Comparison of ENCODE assay signal across 8 cellular contexts in the genomic region with DNA sequence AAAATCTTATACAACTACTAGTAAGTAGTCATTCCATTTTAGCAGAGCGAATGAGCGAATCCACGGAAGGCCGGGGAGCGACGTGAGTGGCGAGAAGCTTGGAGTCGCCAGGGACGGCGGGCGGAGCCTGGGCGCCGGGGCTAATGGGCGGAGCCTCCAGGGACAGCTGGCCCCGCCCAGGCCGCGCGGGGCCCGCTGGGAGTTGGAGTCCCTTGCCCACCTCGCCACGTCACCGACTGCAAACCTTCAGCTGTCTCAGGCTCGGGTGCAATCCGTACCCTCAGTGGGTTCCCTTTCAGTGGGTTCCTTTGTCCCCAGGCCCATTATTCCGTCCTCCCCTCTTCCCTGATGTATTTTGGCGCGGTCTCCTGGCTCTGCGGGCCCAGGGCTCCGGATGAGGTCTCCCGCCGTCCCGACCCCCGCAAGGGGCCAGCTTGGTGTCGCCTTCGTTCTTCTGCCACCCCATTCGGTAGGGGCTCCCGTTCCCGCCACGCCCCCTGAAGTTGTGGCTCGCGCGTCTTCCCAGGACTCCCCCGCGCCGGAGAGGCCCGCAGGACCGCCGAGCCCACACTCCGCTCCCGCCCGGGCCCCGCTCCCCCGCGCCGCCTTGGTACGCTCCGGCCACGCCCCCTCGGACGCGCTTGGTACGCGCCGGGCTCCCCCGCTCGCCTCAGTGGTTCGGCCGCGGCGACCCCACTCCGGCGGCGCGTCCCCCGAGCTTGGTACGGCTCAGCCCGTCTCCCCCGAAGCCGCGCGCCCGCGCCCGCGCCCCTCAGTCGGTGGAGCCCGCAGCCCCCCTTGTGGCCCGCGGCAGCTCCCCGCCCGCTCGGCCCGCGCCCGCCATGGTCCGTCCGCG. TPM values are rescaled to one million over a fixed set of nuclear protein-coding genes. Genes with fewer than 3 reads are reported as not detected.
A peak's percentile ranks its signal among the peaks of the same experiment; 100 is the strongest.
DNase-seq lines count a peak whose midpoint lies in the region; ATAC-seq and TF ChIP-seq lines count a peak whose summit lies in the region.

A gene (plus strand): TSS at position 673 of the 856 bp plus-strand sequence.

- intact Hi-C loops in PC-3 (cut with micrococcal nuclease) = loop anchor here (1.0 to 5.0 kb wide), 3 partner anchors 32 to 83 kb away; a partner anchor contains a TSS

- peaks cover 41% of the 10 kb centered on the region for H3K79me2 ChIP-seq in PC-3 (ENCODE audit: low read length)

- peaks cover 29% of the 10 kb centered on the region; the same call in 1 of the 2 replicates for H4K20me1 ChIP-seq in PC-3 (ENCODE audit: low read length)

- H3K9me3 ChIP-seq in PC-3 (ENCODE audit: low read length) = no peaks in the 10 kb centered on the region
- H3K9me3 ChIP-seq in esophagus (ENCODE audit: control insufficient read depth in 2 of 2, insufficient read depth in 1 of 2, low read depth in 1 of 2, low read length in 1 of 2) = no peaks in the 10 kb centered on the region
- no peaks in the 10 kb centered on the region for H3K9me3 ChIP-seq in muscle layer of colon (ENCODE audit: low read length)

- peak within 1 kb of the TSS; percentile 89 for H3K9ac ChIP-seq in PC-3 (ENCODE audit: low read length)
- peak within 1 kb of the TSS; percentile 83 for H3K9ac ChIP-seq in muscle layer of colon (ENCODE audit: low read length)

- H3K9me2 ChIP-seq in PC-3 (replicated peaks; ENCODE audit: low read length) = no peaks in the 10 kb centered on the region

- H3K27ac ChIP-seq in PC-3 (ENCODE audit: low read length) = peak within 1 kb of the TSS; percentile 91
- H3K27ac ChIP-seq in esophagus (ENCODE audit: low read depth in 2 of 2, low read length in 1 of 2) = peak within 1 kb of the TSS; percentile 98 to 100
- peak within 1 kb of the TSS; percentile 95 for H3K27ac ChIP-seq in muscle layer of colon (ENCODE audit: low read depth, low read length)

- CTCF ChIA-PET in PC-3 (lab: Charles Lee) = interaction anchor here (0.9 kb wide), 1 partner anchor 19 kb away, joined by 3 read pairs; no protein-coding TSS in a partner anchor

- H3K27me3 ChIP-seq in PC-3 (ENCODE audit: low read length) = no peaks in the 10 kb centered on the region
- no peaks in the 10 kb centered on the region for H3K27me3 ChIP-seq in esophagus (ENCODE audit: control insufficient read depth in 1 of 2, insufficient read depth in 2 of 2, low read length in 2 of 2)
- H3K27me3 ChIP-seq in muscle layer of colon (ENCODE audit: control insufficient read depth in 1 of 2, insufficient read depth in 2 of 2, low read length in 2 of 2) = no peaks in the 10 kb centered on the region

- H3K36me3 ChIP-seq in PC-3 (ENCODE audit: low read depth, low read length) (peaks cover 8% of the 10 kb centered on the region; the same call in 1 of the 2 replicates), esophagus (ENCODE audit: control insufficient read depth in 2 of 2, insufficient read depth in 2 of 2, low read length in 1 of 2) (peaks cover 0 to 13% of the 10 kb centered on the region in 2 donors), muscle layer of colon (ENCODE audit: insufficient read depth, low read length) (peaks cover 5% of the 10 kb centered on the region)

- ATAC-seq in GM21576 (IDR thresholded peaks at IDR 0.05; ENCODE audit: unreplicated experiment) (peak; percentile 71), PC-3 (peak; percentile 75)

- H3F3A ChIP-seq in PC-3 (ENCODE audit: low read length, unreplicated experiment) = no peaks in the 10 kb centered on the region

- H3K4me1 ChIP-seq in PC-3 (ENCODE audit: insufficient read depth, low read length) (peaks cover 37% of the 10 kb centered on the region), esophagus (ENCODE audit: control insufficient read depth in 2 of 2, insufficient read depth in 2 of 2, low read length in 1 of 2) (peaks cover 0 to 15% of the 10 kb centered on the region in 2 donors), muscle layer of colon (ENCODE audit: insufficient read depth, low read length) (peaks cover 27% of the 10 kb centered on the region)

- H3K4me2 ChIP-seq in PC-3 (ENCODE audit: low read length) = peak within 1 kb of the TSS; percentile 96

- peak within 1 kb of the TSS; percentile 89 for H2AFZ ChIP-seq in PC-3 (ENCODE audit: low read length)

- H3K4me3 ChIP-seq in Jurkat, Clone E6-1 (ENCODE audit: low read length) = peak within 1 kb of the TSS; percentile 79
- H3K4me3 ChIP-seq in PC-3 (ENCODE audit: low read length) = peak within 1 kb of the TSS; percentile 86
- peak within 1 kb of the TSS; percentile 81 to 93 for H3K4me3 ChIP-seq in esophagus (ENCODE audit: low read depth in 1 of 2, low read length in 2 of 2)
- H3K4me3 ChIP-seq in muscle layer of colon (ENCODE audit: low read depth in 1 of 2, low read length in 2 of 2) = peak within 1 kb of the TSS; percentile 66 to 70

- BruUV-seq in PC-3 (replicated peaks; lab: Mats Ljungman, UMichigan) = no TSS peak

- TF ChIP-seq CTCF in PC-3 (conservative IDR thresholded peaks at IDR 0.05; ENCODE audit: low read depth, low read length) = no peak

- POLR2A ChIA-PET in PC-3 (lab: Charles Lee; ENCODE audit: unreplicated experiment) = interaction anchor here (0.6 to 0.9 kb wide), 6 partner anchors 15 to 355 kb away, joined by 3 to 7 read pairs (median 3); a partner anchor contains a TSS

- WGBS in esophagus, 2 donors = 0 to 1% methylated on average over 73 to 98 of the region's 98 CpGs

- DNase-seq in DMS 273 (lab: John Stamatoyannopoulos, UW; ENCODE audit: unreplicated experiment) (peak; percentile 96), PC-3 (peak; percentile 97)
- peak; percentile 87 for DNase-seq in Jurkat, Clone E6-1 (ENCODE audit: low read depth, low spot score)
- DNase-seq in activated T-cell treated with anti-CD3 and anti-CD28 coated beads, Interleukin-2, amount 50 U/mL, for 1 hour = peak; percentile 90
- peak; percentile 73 to 76 for DNase-seq in stimulated activated CD8-positive, alpha-beta memory T cell treated with anti-CD3 and anti-CD28 coated beads, Interleukin-7, amount 100 ng/mL, for 1 hour (ENCODE audit: low read depth in 2 of 2)

RNA-seq across cellular contexts. Expression of the gene that starts here (rescaled TPM):
- 232 TPM for polyA plus RNA-seq in Jurkat, Clone E6-1 (2012; ENCODE audit: insufficient read depth, insufficient read length)
- total RNA-seq in PC-3 (2014; rRNA removed) = 138 and 148 TPM in 2 replicates
- polyA plus RNA-seq in esophagus = 10 to 100 TPM; 59.1 to 92.8 TPM

Comparison
In these comparisons a context has a peak if more than half of its experiments do, and no peak if none do; other contexts are left out.
1. Peak in every context shown above with its lines: DNase-seq, ATAC-seq, H3K4me3 ChIP-seq and H3K27ac ChIP-seq.